ENCODE assay signal across 27 cellular contexts in genomic region chr1:28501925-28502324, GRCh38. TPM values are rescaled to one million over a fixed set of nuclear protein-coding genes. Genes with fewer than 3 reads are reported as not detected.
DNase-seq lines count a peak whose midpoint lies in the region; ATAC-seq and FAIRE-seq lines count a peak whose summit lies in the region.
"Had no signal": no experiment of that assay in that cellular context is flagged by ENCODE, and none has a peak within 500 bp of the region (broad histone marks: within the 10 kb centered on the region; RNA-seq: fewer than 3 reads in every experiment).

No MANE protein-coding gene starts in this region.

- H3K4me3 Mint-ChIP-seq in CD4-positive, CD25-positive, alpha-beta regulatory T cell, result peak overlapping the region in 2 of 4 donors; percentile 8 to 68
- no peak overlapping the region for H3K4me3 Mint-ChIP-seq in T-helper 17 cell
- no peak overlapping the region for H3K4me3 Mint-ChIP-seq in effector memory CD8-positive, alpha-beta T cell
- H3K4me3 Mint-ChIP-seq: activated CD4-positive, alpha-beta T cell treated with anti-CD3 and anti-CD28 coated beads, Interleukin-2, amount 10 ng/mL, durations not matched to agents 24 days and 14 days; CD4-positive, alpha-beta memory T cell; stimulated activated naive B cell treated with anti-CD40 and anti-IgM and Interleukin-4, amounts not matched to agents 10 μg/mL and 1 μg/mL and 100 μg/mL, for 72 hours had no signal

- H3K4me1 ChIP-seq in CD4-positive, CD25-positive, alpha-beta regulatory T cell (ENCODE audit: control insufficient read depth, insufficient read depth, low read length, poor library complexity, severe bottlenecking), result peaks cover 7% of the 10 kb centered on the region
- H3K4me1 ChIP-seq in small intestine (ENCODE audit: control insufficient read depth in 2 of 2, insufficient read depth in 1 of 2, low read depth in 1 of 2, low read length in 1 of 2), result peaks cover 4 to 5% of the 10 kb centered on the region in 2 donors
- H3K4me1 ChIP-seq: HAP-1 had no signal

- no peak for FAIRE-seq in small intestine (lab: Jason Lieb, UNC)
- FAIRE-seq: bronchial epithelial cell, G401.6 had no signal

- H3K4me3 ChIP-seq in CD4-positive, CD25-positive, alpha-beta regulatory T cell (ENCODE audit: low read depth, low read length), result no peak overlapping the region
- H3K4me3 ChIP-seq in small intestine (ENCODE audit: low read depth in 1 of 2, low read length in 2 of 2), result no peak overlapping the region
- H3K4me3 ChIP-seq: HAP-1, left lung, Peyer's patch had no signal

- H3K9me3 ChIP-seq in CD4-positive, CD25-positive, alpha-beta regulatory T cell (ENCODE audit: control insufficient read depth in 2 of 2, low read length in 2 of 2), result no peaks in the 10 kb centered on the region
- peaks cover 3% of the 10 kb centered on the region for H3K9me3 ChIP-seq in T-helper 17 cell (ENCODE audit: control insufficient read depth, low read length, poor library complexity, severe bottlenecking)
- no peaks in the 10 kb centered on the region for H3K9me3 ChIP-seq in small intestine (ENCODE audit: control insufficient read depth, low read depth)
- H3K9me3 ChIP-seq: HAP-1, left lung, Peyer's patch had no signal

- peaks cover 2 to 11% (median 8%) of the 10 kb centered on the region in 4 donors for H3K4me1 Mint-ChIP-seq in CD4-positive, CD25-positive, alpha-beta regulatory T cell
- peaks cover 16% of the 10 kb centered on the region for H3K4me1 Mint-ChIP-seq in T-helper 17 cell
- H3K4me1 Mint-ChIP-seq in effector memory CD8-positive, alpha-beta T cell (ENCODE audit: low read depth in 2 of 2), result peaks cover 11 to 14% of the 10 kb centered on the region in 2 donors

- no peak for ATAC-seq in CD4-positive, CD25-positive, alpha-beta regulatory T cell (ENCODE audit: low read depth in 2 of 2)
- ATAC-seq in T-helper 17 cell, result no peak
- no peak for ATAC-seq in effector memory CD8-positive, alpha-beta T cell (replicated peaks)
- ATAC-seq: activated naive CD4-positive, alpha-beta T cell treated with anti-CD3 and anti-CD28 coated beads, Interleukin-2, amount 50 U/mL, for 72 hours; left lung; stimulated activated naive B cell treated with anti-CD40 and anti-IgM and Interleukin-4, amounts not matched to agents 10 μg/mL and 1 μg/mL and 100 μg/mL, for 72 hours had no signal

- H3K36me3 ChIP-seq in CD4-positive, CD25-positive, alpha-beta regulatory T cell (ENCODE audit: control insufficient read depth, insufficient read depth, low read length), result peaks cover 6% of the 10 kb centered on the region
- H3K36me3 ChIP-seq in small intestine (ENCODE audit: control insufficient read depth in 2 of 2, insufficient read depth in 2 of 2, low read length in 2 of 2), result no peaks in the 10 kb centered on the region

- peaks cover 5% of the 10 kb centered on the region for H3K27me3 Mint-ChIP-seq in CD4-positive, CD25-positive, alpha-beta regulatory T cell
- no peaks in the 10 kb centered on the region for H3K27me3 Mint-ChIP-seq in T-helper 17 cell
- H3K27me3 Mint-ChIP-seq in effector memory CD8-positive, alpha-beta T cell, result no peaks in the 10 kb centered on the region
- H3K27me3 Mint-ChIP-seq: activated CD4-positive, alpha-beta T cell treated with anti-CD3 and anti-CD28 coated beads, Interleukin-2, amount 10 ng/mL, durations not matched to agents 24 days and 14 days; CD4-positive, alpha-beta memory T cell had no signal

- H3K9me3 Mint-ChIP-seq in CD4-positive, CD25-positive, alpha-beta regulatory T cell, result peaks cover 0 to 1% (median 0%) of the 10 kb centered on the region in 7 donors
- H3K9me3 Mint-ChIP-seq in effector memory CD8-positive, alpha-beta T cell, result no peaks in the 10 kb centered on the region
- H3K9me3 Mint-ChIP-seq: activated CD4-positive, alpha-beta T cell treated with anti-CD3 and anti-CD28 coated beads, Interleukin-2, amount 10 ng/mL, durations not matched to agents 24 days and 14 days; activated naive CD4-positive, alpha-beta T cell treated with anti-CD3 and anti-CD28 coated beads, Interleukin-2, amount 50 U/mL, for 72 hours; stimulated activated naive B cell treated with anti-CD40 and anti-IgM and Interleukin-4, amounts not matched to agents 10 μg/mL and 1 μg/mL and 100 μg/mL, for 72 hours had no signal

- DNase-seq in CD4-positive, CD25-positive, alpha-beta regulatory T cell, result no peak
- DNase-seq in T-helper 17 cell (no peak), epithelial cell of prostate (ENCODE audit: low read depth, low spot score) (no peak), small intestine (no peak), NCI-H187 treated with DMSO at 0.1 percent for 48 hours (lab: John Stamatoyannopoulos, UW) (no peak), glomerular visceral epithelial cell (ENCODE audit: extremely low spot score) (no peak), cerebellar cortex (ENCODE audit: low spot score) (no peak)
- no peak for DNase-seq in effector memory CD8-positive, alpha-beta T cell
- DNase-seq: activated CD4-positive, alpha-beta T cell treated with anti-CD3 and anti-CD28 coated beads, Interleukin-2, amount 10 ng/mL, durations not matched to agents 24 days and 14 days; activated effector memory CD4-positive, alpha-beta T cell treated with Interleukin-2 at 50 U/mL for 16 hours; anterior cingulate cortex; CD4-positive, alpha-beta memory T cell; effector CD4-positive, alpha-beta T cell; islet precursor cell; left lung; mesenchymal stem cell; NCI-H146; NCI-H748 treated with DMSO at 0.1 percent for 48 hours; Peyer's patch; SIG-M5; stimulated activated CD4-positive, alpha-beta T cell treated with anti-CD3 and anti-CD28 coated beads, Interleukin-15, amount 100 ng/mL, for 24 hours; stimulated activated naive B cell treated with anti-CD40 and anti-IgM and Interleukin-4, amounts not matched to agents 10 μg/mL and 1 μg/mL and 100 μg/mL, for 72 hours; WERI-Rb-1 had no signal

- H3K27ac ChIP-seq in CD4-positive, CD25-positive, alpha-beta regulatory T cell (ENCODE audit: insufficient read depth, low read length, poor library complexity, severe bottlenecking), result no peak overlapping the region
- peak overlapping the region; percentile 59 for H3K27ac ChIP-seq in epithelial cell of prostate
- H3K27ac ChIP-seq in small intestine (ENCODE audit: low read depth in 1 of 2, low read length in 1 of 2), result peak overlapping the region; percentile 70 to 88
- H3K27ac ChIP-seq: left lung, WERI-Rb-1 had no signal

- H3K27ac Mint-ChIP-seq in CD4-positive, CD25-positive, alpha-beta regulatory T cell, result peak overlapping the region in 2 of 3 donors; percentile 5 to 37
- peak overlapping the region; percentile 37 for H3K27ac Mint-ChIP-seq in T-helper 17 cell
- peak overlapping the region in 1 of 2 donors; percentile 4 for H3K27ac Mint-ChIP-seq in effector memory CD8-positive, alpha-beta T cell
- H3K27ac Mint-ChIP-seq: activated CD4-positive, alpha-beta T cell treated with anti-CD3 and anti-CD28 coated beads, Interleukin-2, amount 10 ng/mL, durations not matched to agents 24 days and 14 days had no signal

- no peaks in the 10 kb centered on the region for H3K27me3 ChIP-seq in CD4-positive, CD25-positive, alpha-beta regulatory T cell (ENCODE audit: control insufficient read depth, insufficient read depth, low read length)
- no peaks in the 10 kb centered on the region for H3K27me3 ChIP-seq in small intestine (ENCODE audit: control insufficient read depth in 2 of 2, insufficient read depth in 2 of 2, low read length in 2 of 2)
- H3K27me3 ChIP-seq: left lung, Peyer's patch had no signal

- no peaks in the 10 kb centered on the region for H3K36me3 Mint-ChIP-seq in CD4-positive, CD25-positive, alpha-beta regulatory T cell
- no peaks in the 10 kb centered on the region for H3K36me3 Mint-ChIP-seq in T-helper 17 cell (ENCODE audit: low read depth)
- peaks cover 36% of the 10 kb centered on the region for H3K36me3 Mint-ChIP-seq in effector memory CD8-positive, alpha-beta T cell (ENCODE audit: insufficient read depth)

- 77 to 89% (median 87%) methylated on average over 4 of the region's 4 CpGs for WGBS in small intestine, 3 donors

RNA-seq across cellular contexts. Expression of gene RCC1, which starts 3.9 kb away (rescaled TPM):
- 9.7 TPM for total RNA-seq in CD4-positive, CD25-positive, alpha-beta regulatory T cell
- polyA plus RNA-seq in CD4-positive, CD25-positive, alpha-beta regulatory T cell, result 10 to 100 TPM in 3 of 4 donors, 1 to 10 TPM in 1; 8.2 to 16.4 (median 12.6) TPM
- 10 to 100 TPM; 10.7 to 15.1 TPM for total RNA-seq in T-helper 17 cell
- polyA plus RNA-seq in small intestine, result 10 to 100 TPM; 31.1 to 69.5 (median 33.3) TPM

RNA-seq across cellular contexts. Expression of gene TRNAU1AP, which starts 51.0 kb away (rescaled TPM):
- 29.8 TPM for total RNA-seq in CD4-positive, CD25-positive, alpha-beta regulatory T cell
- 10 to 100 TPM; 28.9 to 48.2 (median 39.4) TPM for polyA plus RNA-seq in CD4-positive, CD25-positive, alpha-beta regulatory T cell
- total RNA-seq in T-helper 17 cell, result 10 to 100 TPM; 24.5 to 27.9 TPM
- 10 to 100 TPM; 16.3 to 25.9 (median 25.5) TPM for polyA plus RNA-seq in small intestine
